ENCODE assay signal across 11 cellular contexts in the genomic region with DNA sequence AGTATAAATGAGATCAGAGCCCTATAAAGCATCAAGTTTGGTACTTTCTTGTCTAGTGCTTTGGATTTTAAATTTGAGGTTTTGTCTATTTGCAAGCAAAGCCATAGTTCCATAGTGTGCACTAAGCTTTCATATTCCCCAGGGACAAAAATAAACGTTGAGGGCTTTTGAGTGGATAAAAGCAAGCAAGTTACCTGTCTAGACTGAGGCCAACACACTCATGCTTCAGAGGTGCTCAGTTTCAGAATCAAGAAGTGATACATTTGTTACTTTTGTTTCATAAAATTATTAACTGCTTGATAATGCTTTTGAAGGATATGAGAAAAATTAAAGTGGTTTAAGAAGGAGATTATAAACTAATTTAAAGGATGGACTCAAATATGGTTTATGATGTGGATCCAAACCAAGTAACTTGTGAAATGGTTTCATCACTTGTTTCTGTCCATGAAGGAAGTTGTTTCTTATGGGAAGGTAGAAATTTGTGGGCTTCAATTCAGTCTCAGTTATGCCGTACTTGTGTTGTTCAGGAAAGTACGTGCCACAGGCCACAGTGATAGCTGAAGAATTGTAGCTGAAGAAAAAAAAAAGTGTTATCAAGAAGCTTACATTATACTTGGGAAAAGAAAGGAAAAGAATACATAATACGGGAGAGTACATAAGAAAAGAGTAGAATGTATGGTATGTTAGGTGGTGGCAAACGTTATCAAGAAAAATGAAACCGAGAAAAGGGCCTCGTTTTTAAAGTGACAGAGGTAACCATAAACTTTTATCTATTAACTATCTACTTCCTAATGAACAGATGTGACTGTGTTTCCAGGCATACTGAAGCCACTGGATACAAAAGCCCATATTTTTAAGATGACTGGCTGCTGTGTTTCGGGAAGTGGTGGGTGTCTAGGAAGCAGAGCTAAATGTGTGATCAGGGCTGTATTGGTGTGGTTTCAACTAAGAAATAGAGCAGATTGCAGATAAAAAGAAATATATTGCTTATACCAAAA.
A peak's percentile ranks its signal among the peaks of the same experiment; 100 is the strongest.
DNase-seq lines count a peak whose midpoint lies in the region; ATAC-seq and TF ChIP-seq lines count a peak whose summit lies in the region.
"Had no signal": no experiment of that assay in that cellular context is flagged by ENCODE, and none has a peak within 500 bp of the region (broad histone marks: within the 10 kb centered on the region; RNA-seq: fewer than 3 reads in every experiment).

No MANE protein-coding gene starts in this region.

- intact Hi-C loops in natural killer cell (cut with micrococcal nuclease), result no loop called here

- peaks cover 9% of the 10 kb centered on the region for H3K4me1 Mint-ChIP-seq in activated T-cell treated with anti-CD3 and anti-CD28 coated beads, Interleukin-2, amount 50 U/mL, for 72 hours (ENCODE audit: low read depth)
- H3K4me1 Mint-ChIP-seq in HFFc6 (ENCODE audit: low read depth) (peaks cover 7% of the 10 kb centered on the region; the same call in 1 of the 2 replicates), natural killer cell (peaks cover 12 to 17% of the 10 kb centered on the region in 2 donors)
- peaks cover 6% of the 10 kb centered on the region for H3K4me1 Mint-ChIP-seq in stimulated activated effector memory CD8-positive, alpha-beta T cell treated with anti-CD3 and anti-CD28 coated beads, Interleukin-12 subunit alpha, Interleukin-12 subunit beta, amount 100 ng/mL, for 72 hours

- H3K27me3 Mint-ChIP-seq in activated T-cell treated with anti-CD3 and anti-CD28 coated beads, Interleukin-2, amount 50 U/mL, for 72 hours (ENCODE audit: low read depth), result no peaks in the 10 kb centered on the region
- H3K27me3 Mint-ChIP-seq in HFFc6 (ENCODE audit: insufficient read depth) (no peaks in the 10 kb centered on the region; the same call in 1 of the 2 replicates), natural killer cell (ENCODE audit: low read depth in 2 of 2) (no peaks in the 10 kb centered on the region)

- TF ChIP-seq CTCF in HFFc6 (IDR thresholded peaks at IDR 0.05) (no peak), natural killer cell (IDR thresholded peaks at IDR 0.05) (no peak)

- DNase-seq in activated T-cell treated with anti-CD3 and anti-CD28 coated beads, Interleukin-2, amount 50 U/mL, for 72 hours, result no peak
- DNase-seq in activated T-cell treated with anti-CD3 and anti-CD28 coated beads for 4 hours, result no peak
- peak; percentile 9 for DNase-seq in HFFc6
- DNase-seq in natural killer cell, result no peak
- no peak for DNase-seq in GM19238 (ENCODE audit: insufficient read length, low spot score)
- no peak for DNase-seq in stimulated activated effector memory CD8-positive, alpha-beta T cell treated with anti-CD3 and anti-CD28 coated beads, Interleukin-12 subunit alpha, Interleukin-12 subunit beta, amount 100 ng/mL, for 72 hours (ENCODE audit: low spot score in 2 of 2)
- DNase-seq in NCI-H128 (lab: John Stamatoyannopoulos, UW; ENCODE audit: unreplicated experiment), result no peak
- DNase-seq: NCI-H146, spleen, T-helper 9 cell had no signal

- no peak for ATAC-seq in activated T-cell treated with anti-CD3 and anti-CD28 coated beads, Interleukin-2, amount 50 U/mL, for 72 hours (replicated peaks in 1 of 2)
- peak; percentile 32 for ATAC-seq in HG03565 (IDR thresholded peaks at IDR 0.05; ENCODE audit: unreplicated experiment)
- ATAC-seq in natural killer cell, result peak in 1 of 3 donors; percentile 49
- ATAC-seq in stimulated activated effector memory CD8-positive, alpha-beta T cell treated with anti-CD3 and anti-CD28 coated beads, Interleukin-12 subunit alpha, Interleukin-12 subunit beta, amount 100 ng/mL, for 72 hours, result no peak

- H3K36me3 Mint-ChIP-seq in activated T-cell treated with anti-CD3 and anti-CD28 coated beads, Interleukin-2, amount 50 U/mL, for 72 hours (ENCODE audit: insufficient read depth in 2 of 2), result peaks cover 2 to 4% of the 10 kb centered on the region in 2 donors
- no peaks in the 10 kb centered on the region; the same call in 1 of the 2 replicates for H3K36me3 Mint-ChIP-seq in HFFc6 (ENCODE audit: low read depth)
- H3K36me3 Mint-ChIP-seq in natural killer cell, result no peaks in the 10 kb centered on the region
- no peaks in the 10 kb centered on the region for H3K36me3 Mint-ChIP-seq in stimulated activated effector memory CD8-positive, alpha-beta T cell treated with anti-CD3 and anti-CD28 coated beads, Interleukin-12 subunit alpha, Interleukin-12 subunit beta, amount 100 ng/mL, for 72 hours

- H3K27ac Mint-ChIP-seq in activated T-cell treated with anti-CD3 and anti-CD28 coated beads, Interleukin-2, amount 50 U/mL, for 72 hours, result peak overlapping the region; percentile 25
- H3K27ac Mint-ChIP-seq in HFFc6 (no peak overlapping the region; the same call in 1 of the 2 replicates), natural killer cell (peak overlapping the region; percentile 16 to 66)
- no peak overlapping the region for H3K27ac Mint-ChIP-seq in stimulated activated effector memory CD8-positive, alpha-beta T cell treated with anti-CD3 and anti-CD28 coated beads, Interleukin-12 subunit alpha, Interleukin-12 subunit beta, amount 100 ng/mL, for 72 hours

- peak overlapping the region; percentile 29 to 70 for H3K4me3 Mint-ChIP-seq in activated T-cell treated with anti-CD3 and anti-CD28 coated beads, Interleukin-2, amount 50 U/mL, for 72 hours
- H3K4me3 Mint-ChIP-seq in HFFc6 (peak overlapping the region; percentile 63; the same call in 1 of the 2 replicates), natural killer cell (peak overlapping the region; percentile 65)
- H3K4me3 Mint-ChIP-seq in stimulated activated effector memory CD8-positive, alpha-beta T cell treated with anti-CD3 and anti-CD28 coated beads, Interleukin-12 subunit alpha, Interleukin-12 subunit beta, amount 100 ng/mL, for 72 hours, result no peak overlapping the region

- peaks cover 0 to 2% of the 10 kb centered on the region in 2 donors for H3K9me3 Mint-ChIP-seq in activated T-cell treated with anti-CD3 and anti-CD28 coated beads, Interleukin-2, amount 50 U/mL, for 72 hours
- H3K9me3 Mint-ChIP-seq in HFFc6 (peaks cover 5% of the 10 kb centered on the region), natural killer cell (peaks cover 0 to 2% of the 10 kb centered on the region in 2 donors)
- H3K9me3 Mint-ChIP-seq in stimulated activated effector memory CD8-positive, alpha-beta T cell treated with anti-CD3 and anti-CD28 coated beads, Interleukin-12 subunit alpha, Interleukin-12 subunit beta, amount 100 ng/mL, for 72 hours, result peaks cover 3% of the 10 kb centered on the region

Comparison
In these comparisons a context has a peak if more than half of its experiments do, and no peak if none do; other contexts are left out.
1. H3K27ac Mint-ChIP-seq: peak in activated T-cell treated with anti-CD3 and anti-CD28 coated beads, Interleukin-2, amount 50 U/mL, for 72 hours (single experiment) and natural killer cell (2 of 2); none in HFFc6 (single experiment) and stimulated activated effector memory CD8-positive, alpha-beta T cell treated with anti-CD3 and anti-CD28 coated beads, Interleukin-12 subunit alpha, Interleukin-12 subunit beta, amount 100 ng/mL, for 72 hours (single experiment).